ENCODE assay signal across 2 cellular contexts in the genomic region with DNA sequence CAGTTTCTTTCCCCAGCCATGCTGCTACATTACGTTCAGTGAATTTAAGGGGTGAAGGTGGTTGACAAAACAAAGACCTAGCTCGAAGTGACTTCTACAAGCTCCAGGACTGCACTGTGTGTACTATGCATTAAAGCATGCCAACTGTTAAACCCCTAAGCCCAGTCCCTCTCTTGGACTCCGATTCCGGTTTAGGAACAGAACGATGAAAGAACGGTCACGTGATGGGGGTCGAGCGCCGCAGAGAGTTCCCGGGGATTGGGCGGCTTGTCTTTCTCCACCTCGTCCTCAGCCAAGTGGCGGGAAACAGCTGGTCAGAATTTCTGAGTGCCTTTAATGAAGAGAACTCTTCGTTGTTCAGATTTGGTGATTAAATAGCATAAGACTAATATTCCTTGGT.
A peak's percentile ranks its signal among the peaks of the same experiment; 100 is the strongest.
TF ChIP-seq lines count a peak whose summit lies in the region.

No MANE protein-coding gene starts in this region.

TF ChIP-seq in HepG2, 621 proteins besides CTCF, POLR2A, EP300 and RAD21:
- TF ChIP-seq, protein P1, sequence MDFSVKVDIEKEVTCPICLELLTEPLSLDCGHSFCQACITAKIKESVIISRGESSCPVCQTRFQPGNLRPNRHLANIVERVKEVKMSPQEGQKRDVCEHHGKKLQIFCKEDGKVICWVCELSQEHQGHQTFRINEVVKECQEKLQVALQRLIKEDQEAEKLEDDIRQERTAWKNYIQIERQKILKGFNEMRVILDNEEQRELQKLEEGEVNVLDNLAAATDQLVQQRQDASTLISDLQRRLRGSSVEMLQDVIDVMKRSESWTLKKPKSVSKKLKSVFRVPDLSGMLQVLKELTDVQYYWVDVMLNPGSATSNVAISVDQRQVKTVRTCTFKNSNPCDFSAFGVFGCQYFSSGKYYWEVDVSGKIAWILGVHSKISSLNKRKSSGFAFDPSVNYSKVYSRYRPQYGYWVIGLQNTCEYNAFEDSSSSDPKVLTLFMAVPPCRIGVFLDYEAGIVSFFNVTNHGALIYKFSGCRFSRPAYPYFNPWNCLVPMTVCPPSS (IDR thresholded peaks at IDR 0.05) = no peak
- TF ChIP-seq RAD51 (IDR thresholded peaks at IDR 0.05; ENCODE audit: borderline replicate concordance) = peak; percentile 59; the same call in 1 of the 2 replicates
- no peak for TF ChIP-seq ESRRA (CRISPR knock-in tag; IDR thresholded peaks at IDR 0.05; ENCODE audit: low read depth)

TF ChIP-seq in K562, 482 proteins besides CTCF, POLR2A, EP300 and RAD21:
- TF ChIP-seq, protein P2, sequence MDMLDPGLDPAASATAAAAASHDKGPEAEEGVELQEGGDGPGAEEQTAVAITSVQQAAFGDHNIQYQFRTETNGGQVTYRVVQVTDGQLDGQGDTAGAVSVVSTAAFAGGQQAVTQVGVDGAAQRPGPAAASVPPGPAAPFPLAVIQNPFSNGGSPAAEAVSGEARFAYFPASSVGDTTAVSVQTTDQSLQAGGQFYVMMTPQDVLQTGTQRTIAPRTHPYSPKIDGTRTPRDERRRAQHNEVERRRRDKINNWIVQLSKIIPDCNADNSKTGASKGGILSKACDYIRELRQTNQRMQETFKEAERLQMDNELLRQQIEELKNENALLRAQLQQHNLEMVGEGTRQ (CRISPR knock-in tag; IDR thresholded peaks at IDR 0.05) = peak; percentile 49
- TF ChIP-seq, protein P3, sequence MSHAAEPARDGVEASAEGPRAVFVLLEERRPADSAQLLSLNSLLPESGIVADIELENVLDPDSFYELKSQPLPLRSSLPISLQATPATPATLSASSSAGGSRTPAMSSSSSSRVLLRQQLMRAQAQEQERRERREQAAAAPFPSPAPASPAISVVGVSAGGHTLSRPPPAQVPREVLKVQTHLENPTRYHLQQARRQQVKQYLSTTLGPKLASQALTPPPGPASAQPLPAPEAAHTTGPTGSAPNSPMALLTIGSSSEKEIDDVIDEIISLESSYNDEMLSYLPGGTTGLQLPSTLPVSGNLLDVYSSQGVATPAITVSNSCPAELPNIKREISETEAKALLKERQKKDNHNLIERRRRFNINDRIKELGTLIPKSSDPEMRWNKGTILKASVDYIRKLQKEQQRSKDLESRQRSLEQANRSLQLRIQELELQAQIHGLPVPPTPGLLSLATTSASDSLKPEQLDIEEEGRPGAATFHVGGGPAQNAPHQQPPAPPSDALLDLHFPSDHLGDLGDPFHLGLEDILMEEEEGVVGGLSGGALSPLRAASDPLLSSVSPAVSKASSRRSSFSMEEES (CRISPR knock-in tag; IDR thresholded peaks at IDR 0.05) = peak; percentile 83
- TF ChIP-seq, protein P4, sequence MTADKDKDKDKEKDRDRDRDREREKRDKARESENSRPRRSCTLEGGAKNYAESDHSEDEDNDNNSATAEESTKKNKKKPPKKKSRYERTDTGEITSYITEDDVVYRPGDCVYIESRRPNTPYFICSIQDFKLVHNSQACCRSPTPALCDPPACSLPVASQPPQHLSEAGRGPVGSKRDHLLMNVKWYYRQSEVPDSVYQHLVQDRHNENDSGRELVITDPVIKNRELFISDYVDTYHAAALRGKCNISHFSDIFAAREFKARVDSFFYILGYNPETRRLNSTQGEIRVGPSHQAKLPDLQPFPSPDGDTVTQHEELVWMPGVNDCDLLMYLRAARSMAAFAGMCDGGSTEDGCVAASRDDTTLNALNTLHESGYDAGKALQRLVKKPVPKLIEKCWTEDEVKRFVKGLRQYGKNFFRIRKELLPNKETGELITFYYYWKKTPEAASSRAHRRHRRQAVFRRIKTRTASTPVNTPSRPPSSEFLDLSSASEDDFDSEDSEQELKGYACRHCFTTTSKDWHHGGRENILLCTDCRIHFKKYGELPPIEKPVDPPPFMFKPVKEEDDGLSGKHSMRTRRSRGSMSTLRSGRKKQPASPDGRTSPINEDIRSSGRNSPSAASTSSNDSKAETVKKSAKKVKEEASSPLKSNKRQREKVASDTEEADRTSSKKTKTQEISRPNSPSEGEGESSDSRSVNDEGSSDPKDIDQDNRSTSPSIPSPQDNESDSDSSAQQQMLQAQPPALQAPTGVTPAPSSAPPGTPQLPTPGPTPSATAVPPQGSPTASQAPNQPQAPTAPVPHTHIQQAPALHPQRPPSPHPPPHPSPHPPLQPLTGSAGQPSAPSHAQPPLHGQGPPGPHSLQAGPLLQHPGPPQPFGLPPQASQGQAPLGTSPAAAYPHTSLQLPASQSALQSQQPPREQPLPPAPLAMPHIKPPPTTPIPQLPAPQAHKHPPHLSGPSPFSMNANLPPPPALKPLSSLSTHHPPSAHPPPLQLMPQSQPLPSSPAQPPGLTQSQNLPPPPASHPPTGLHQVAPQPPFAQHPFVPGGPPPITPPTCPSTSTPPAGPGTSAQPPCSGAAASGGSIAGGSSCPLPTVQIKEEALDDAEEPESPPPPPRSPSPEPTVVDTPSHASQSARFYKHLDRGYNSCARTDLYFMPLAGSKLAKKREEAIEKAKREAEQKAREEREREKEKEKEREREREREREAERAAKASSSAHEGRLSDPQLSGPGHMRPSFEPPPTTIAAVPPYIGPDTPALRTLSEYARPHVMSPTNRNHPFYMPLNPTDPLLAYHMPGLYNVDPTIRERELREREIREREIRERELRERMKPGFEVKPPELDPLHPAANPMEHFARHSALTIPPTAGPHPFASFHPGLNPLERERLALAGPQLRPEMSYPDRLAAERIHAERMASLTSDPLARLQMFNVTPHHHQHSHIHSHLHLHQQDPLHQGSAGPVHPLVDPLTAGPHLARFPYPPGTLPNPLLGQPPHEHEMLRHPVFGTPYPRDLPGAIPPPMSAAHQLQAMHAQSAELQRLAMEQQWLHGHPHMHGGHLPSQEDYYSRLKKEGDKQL (CRISPR knock-in tag; IDR thresholded peaks at IDR 0.05; ENCODE audit: borderline replicate concordance) = no peak
- TF ChIP-seq RAD51 (IDR thresholded peaks at IDR 0.05; ENCODE audit: borderline replicate concordance, low read depth) = peak; percentile 43; the same call in 1 of the 2 replicates
